Comparison of ENCODE assay signal across 1 cellular context in the genomic region with DNA sequence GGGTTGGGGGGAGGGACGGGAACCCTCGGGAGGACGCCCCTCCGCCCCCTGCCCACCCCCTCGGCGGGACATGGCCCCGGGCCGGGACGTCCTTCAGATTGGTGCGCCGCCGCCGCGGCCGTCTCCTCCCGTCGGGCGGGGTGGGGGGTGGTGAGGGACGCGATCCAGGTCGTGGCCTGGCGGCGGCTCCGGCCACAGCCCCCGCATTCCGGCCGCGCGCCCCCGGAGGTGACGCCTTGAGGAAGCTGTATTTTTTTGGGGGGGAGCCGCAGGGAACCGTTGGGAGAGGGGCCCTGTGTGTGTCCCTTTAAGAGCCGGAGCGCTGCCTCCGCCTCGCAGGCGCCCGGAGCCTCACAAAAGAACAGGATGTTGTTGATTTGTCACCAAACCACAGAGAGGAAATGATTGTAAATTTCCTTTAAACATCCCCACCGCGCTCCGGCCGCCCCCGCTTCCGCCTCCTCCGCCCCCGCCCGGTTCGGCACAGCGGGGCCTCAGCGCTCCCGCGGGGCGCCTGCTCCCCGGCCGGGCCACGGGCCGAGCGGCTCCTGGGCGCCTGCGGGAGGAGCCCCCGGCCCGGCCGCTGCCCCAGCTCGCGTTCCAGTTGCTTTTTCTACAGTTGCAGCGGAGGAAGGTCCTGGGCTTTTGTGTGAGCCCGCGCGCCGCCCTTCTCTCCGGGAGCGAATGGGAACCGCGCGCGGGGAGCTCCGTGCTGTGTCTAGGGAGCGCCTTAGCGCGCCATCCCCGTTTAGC.
TF ChIP-seq lines count a peak whose summit lies in the region.

No MANE protein-coding gene starts in this region.

TF ChIP-seq in HepG2, 621 proteins besides CTCF, POLR2A, EP300 and RAD21 (continued from another document and continues in another):
- TF ChIP-seq ASH2L (IDR thresholded peaks at IDR 0.05; ENCODE audit: insufficient read length, low read depth, low read length) (peak; percentile 86), PPARG (CRISPR knock-in tag; conservative IDR thresholded peaks at IDR 0.05) (peak; percentile 59; the same call in 1 of the 2 replicates), CC2D1A (CRISPR knock-in tag; IDR thresholded peaks at IDR 0.05) (no peak), CBX5 (CRISPR knock-in tag; IDR thresholded peaks at IDR 0.05; ENCODE audit: borderline replicate concordance) (peak; percentile 18; the same call in 1 of the 2 replicates), NFKBIZ (CRISPR knock-in tag; IDR thresholded peaks at IDR 0.05) (peak; percentile 14; the same call in 1 of the 2 replicates), HOXD1 (CRISPR knock-in tag; IDR thresholded peaks at IDR 0.05) (peak; percentile 41; the same call in 1 of the 2 replicates), IKZF4 (CRISPR knock-in tag; IDR thresholded peaks at IDR 0.05; ENCODE audit: borderline replicate concordance, low read depth, not compliant biosample characterization) (peak; percentile 24), ZNF790 (CRISPR knock-in tag; IDR thresholded peaks at IDR 0.05; ENCODE audit: borderline replicate concordance) (no peak), ELF3 (CRISPR knock-in tag; IDR thresholded peaks at IDR 0.05) (peak; percentile 84), KLF15 (CRISPR knock-in tag; IDR thresholded peaks at IDR 0.05; ENCODE audit: borderline replicate concordance) (no peak), ZFP90 (CRISPR knock-in tag; IDR thresholded peaks at IDR 0.05; ENCODE audit: borderline replicate concordance) (no peak), ZNF331 (CRISPR knock-in tag; IDR thresholded peaks at IDR 0.05) (0 out of 2 replicates have a peak, but pooled peaks have one; percentile 10), HNRNPUL1 (IDR thresholded peaks at IDR 0.05; ENCODE audit: low read depth, low read length) (0 out of 2 replicates have a peak, but pooled peaks have one; percentile 15), ZSCAN25 (CRISPR knock-in tag; IDR thresholded peaks at IDR 0.05) (no peak), ZNF543 (CRISPR knock-in tag; IDR thresholded peaks at IDR 0.05) (0 out of 2 replicates have a peak, but pooled peaks have one; percentile 39), POLR2AphosphoS2 (IDR thresholded peaks at IDR 0.05; ENCODE audit: low read depth, low read length) (no peak), MAFF (IDR thresholded peaks at IDR 0.05; ENCODE audit: low read depth, low read length) (no peak), CREB1 (IDR thresholded peaks at IDR 0.05) (peak; percentile 37; the same call in 1 of the 2 replicates), CREB1 (CRISPR knock-in tag; IDR thresholded peaks at IDR 0.05) (peak; percentile 57; the same call in 1 of the 2 replicates), NBN (conservative IDR thresholded peaks at IDR 0.05) (no peak), PHF8 (CRISPR knock-in tag; IDR thresholded peaks at IDR 0.05) (peak; percentile 25; the same call in 1 of the 2 replicates), IRF2 (CRISPR knock-in tag; IDR thresholded peaks at IDR 0.05) (no peak), ZNF672 (CRISPR knock-in tag; IDR thresholded peaks at IDR 0.05) (no peak), ARNT2 (CRISPR knock-in tag; IDR thresholded peaks at IDR 0.05; ENCODE audit: low read depth) (0 out of 2 replicates have a peak, but pooled peaks have one; percentile 25), ARNTL (CRISPR knock-in tag; IDR thresholded peaks at IDR 0.05) (no peak; the same call in 1 of the 2 replicates), XBP1 (CRISPR knock-in tag; IDR thresholded peaks at IDR 0.05) (no peak), PRPF4 (IDR thresholded peaks at IDR 0.05; ENCODE audit: low read depth, low read length, poor library complexity, severe bottlenecking) (no peak), ZNF30 (CRISPR knock-in tag; IDR thresholded peaks at IDR 0.05) (no peak), YEATS2 (CRISPR knock-in tag; IDR thresholded peaks at IDR 0.05; ENCODE audit: borderline replicate concordance) (0 out of 2 replicates have a peak, but pooled peaks have one; percentile 21), MTA1 (CRISPR knock-in tag; IDR thresholded peaks at IDR 0.05; ENCODE audit: borderline replicate concordance) (peak; percentile 30; the same call in 1 of the 2 replicates), BCL6 (CRISPR knock-in tag; IDR thresholded peaks at IDR 0.05) (peak; percentile 56; the same call in 1 of the 2 replicates), FOXO1 (CRISPR knock-in tag; IDR thresholded peaks at IDR 0.05) (0 out of 2 replicates have a peak, but pooled peaks have one; percentile 38), CCDC6 (CRISPR knock-in tag; IDR thresholded peaks at IDR 0.05) (0 out of 2 replicates have a peak, but pooled peaks have one; percentile 23), ZNF441 (CRISPR knock-in tag; IDR thresholded peaks at IDR 0.05; ENCODE audit: borderline replicate concordance) (no peak), ATF7 (IDR thresholded peaks at IDR 0.05) (no peak), ATF7 (CRISPR knock-in tag; IDR thresholded peaks at IDR 0.05) (0 out of 2 replicates have a peak, but pooled peaks have one; percentile 14), GZF1 (CRISPR knock-in tag; IDR thresholded peaks at IDR 0.05) (no peak), ISL2 (CRISPR knock-in tag; IDR thresholded peaks at IDR 0.05) (peak; percentile 69), ELF4 (CRISPR knock-in tag; IDR thresholded peaks at IDR 0.05; ENCODE audit: borderline replicate concordance) (0 out of 2 replicates have a peak, but pooled peaks have one; percentile 32), ZNF607 (CRISPR knock-in tag; IDR thresholded peaks at IDR 0.05; ENCODE audit: borderline replicate concordance) (no peak; the same call in 1 of the 2 replicates), LCORL (IDR thresholded peaks at IDR 0.05) (no peak), LCORL (CRISPR knock-in tag; IDR thresholded peaks at IDR 0.05) (peak; percentile 87), CBFB (CRISPR knock-in tag; IDR thresholded peaks at IDR 0.05) (peak; percentile 77), TCF12 (IDR thresholded peaks at IDR 0.05) (no peak), TCF12 (CRISPR knock-in tag; IDR thresholded peaks at IDR 0.05) (0 out of 2 replicates have a peak, but pooled peaks have one; percentile 30), RFX5 (IDR thresholded peaks at IDR 0.05; ENCODE audit: low read depth, low read length) (no peak), KMT2A (CRISPR knock-in tag; IDR thresholded peaks at IDR 0.05) (peak; percentile 45; the same call in 1 of the 2 replicates), TSC22D2 (CRISPR knock-in tag; IDR thresholded peaks at IDR 0.05; ENCODE audit: borderline replicate concordance) (no peak), NFKB2 (CRISPR knock-in tag; IDR thresholded peaks at IDR 0.05; ENCODE audit: borderline replicate concordance) (peak; percentile 71; the same call in 1 of the 2 replicates), HOXA9 (CRISPR knock-in tag; IDR thresholded peaks at IDR 0.05; ENCODE audit: borderline replicate concordance) (no peak), NCOA2 (CRISPR knock-in tag; IDR thresholded peaks at IDR 0.05) (peak; percentile 81), STAG1 (CRISPR knock-in tag; IDR thresholded peaks at IDR 0.05) (peak; percentile 17), MED13 (CRISPR knock-in tag; IDR thresholded peaks at IDR 0.05) (peak; percentile 86), ZZZ3 (CRISPR knock-in tag; IDR thresholded peaks at IDR 0.05; ENCODE audit: borderline replicate concordance) (no peak), ZNF234 (CRISPR knock-in tag; conservative IDR thresholded peaks at IDR 0.05) (no peak), TMF1 (CRISPR knock-in tag; IDR thresholded peaks at IDR 0.05; ENCODE audit: low read depth) (peak; percentile 48; the same call in 1 of the 2 replicates), ZNF382 (CRISPR knock-in tag; IDR thresholded peaks at IDR 0.05; ENCODE audit: borderline replicate concordance) (no peak)
- TF ChIP-seq, protein P1, sequence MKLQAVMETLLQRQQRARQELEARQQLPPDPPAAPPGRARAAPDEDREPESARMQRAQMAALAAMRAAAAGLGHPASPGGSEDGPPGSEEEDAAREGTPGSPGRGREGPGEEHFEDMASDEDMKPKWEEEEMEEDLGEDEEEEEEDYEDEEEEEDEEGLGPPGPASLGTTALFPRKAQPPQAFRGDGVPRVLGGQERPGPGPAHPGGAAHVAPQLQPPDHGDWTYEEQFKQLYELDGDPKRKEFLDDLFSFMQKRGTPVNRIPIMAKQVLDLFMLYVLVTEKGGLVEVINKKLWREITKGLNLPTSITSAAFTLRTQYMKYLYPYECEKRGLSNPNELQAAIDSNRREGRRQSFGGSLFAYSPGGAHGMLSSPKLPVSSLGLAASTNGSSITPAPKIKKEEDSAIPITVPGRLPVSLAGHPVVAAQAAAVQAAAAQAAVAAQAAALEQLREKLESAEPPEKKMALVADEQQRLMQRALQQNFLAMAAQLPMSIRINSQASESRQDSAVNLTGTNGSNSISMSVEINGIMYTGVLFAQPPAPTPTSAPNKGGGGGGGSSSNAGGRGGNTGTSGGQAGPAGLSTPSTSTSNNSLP (IDR thresholded peaks at IDR 0.05; ENCODE audit: low read depth, low read length), result no peak
- TF ChIP-seq, protein P2, sequence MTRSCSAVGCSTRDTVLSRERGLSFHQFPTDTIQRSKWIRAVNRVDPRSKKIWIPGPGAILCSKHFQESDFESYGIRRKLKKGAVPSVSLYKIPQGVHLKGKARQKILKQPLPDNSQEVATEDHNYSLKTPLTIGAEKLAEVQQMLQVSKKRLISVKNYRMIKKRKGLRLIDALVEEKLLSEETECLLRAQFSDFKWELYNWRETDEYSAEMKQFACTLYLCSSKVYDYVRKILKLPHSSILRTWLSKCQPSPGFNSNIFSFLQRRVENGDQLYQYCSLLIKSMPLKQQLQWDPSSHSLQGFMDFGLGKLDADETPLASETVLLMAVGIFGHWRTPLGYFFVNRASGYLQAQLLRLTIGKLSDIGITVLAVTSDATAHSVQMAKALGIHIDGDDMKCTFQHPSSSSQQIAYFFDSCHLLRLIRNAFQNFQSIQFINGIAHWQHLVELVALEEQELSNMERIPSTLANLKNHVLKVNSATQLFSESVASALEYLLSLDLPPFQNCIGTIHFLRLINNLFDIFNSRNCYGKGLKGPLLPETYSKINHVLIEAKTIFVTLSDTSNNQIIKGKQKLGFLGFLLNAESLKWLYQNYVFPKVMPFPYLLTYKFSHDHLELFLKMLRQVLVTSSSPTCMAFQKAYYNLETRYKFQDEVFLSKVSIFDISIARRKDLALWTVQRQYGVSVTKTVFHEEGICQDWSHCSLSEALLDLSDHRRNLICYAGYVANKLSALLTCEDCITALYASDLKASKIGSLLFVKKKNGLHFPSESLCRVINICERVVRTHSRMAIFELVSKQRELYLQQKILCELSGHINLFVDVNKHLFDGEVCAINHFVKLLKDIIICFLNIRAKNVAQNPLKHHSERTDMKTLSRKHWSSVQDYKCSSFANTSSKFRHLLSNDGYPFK (CRISPR knock-in tag; IDR thresholded peaks at IDR 0.05; ENCODE audit: borderline replicate concordance), result 0 out of 2 replicates have a peak, but pooled peaks have one; percentile 25
- TF ChIP-seq, protein P3, sequence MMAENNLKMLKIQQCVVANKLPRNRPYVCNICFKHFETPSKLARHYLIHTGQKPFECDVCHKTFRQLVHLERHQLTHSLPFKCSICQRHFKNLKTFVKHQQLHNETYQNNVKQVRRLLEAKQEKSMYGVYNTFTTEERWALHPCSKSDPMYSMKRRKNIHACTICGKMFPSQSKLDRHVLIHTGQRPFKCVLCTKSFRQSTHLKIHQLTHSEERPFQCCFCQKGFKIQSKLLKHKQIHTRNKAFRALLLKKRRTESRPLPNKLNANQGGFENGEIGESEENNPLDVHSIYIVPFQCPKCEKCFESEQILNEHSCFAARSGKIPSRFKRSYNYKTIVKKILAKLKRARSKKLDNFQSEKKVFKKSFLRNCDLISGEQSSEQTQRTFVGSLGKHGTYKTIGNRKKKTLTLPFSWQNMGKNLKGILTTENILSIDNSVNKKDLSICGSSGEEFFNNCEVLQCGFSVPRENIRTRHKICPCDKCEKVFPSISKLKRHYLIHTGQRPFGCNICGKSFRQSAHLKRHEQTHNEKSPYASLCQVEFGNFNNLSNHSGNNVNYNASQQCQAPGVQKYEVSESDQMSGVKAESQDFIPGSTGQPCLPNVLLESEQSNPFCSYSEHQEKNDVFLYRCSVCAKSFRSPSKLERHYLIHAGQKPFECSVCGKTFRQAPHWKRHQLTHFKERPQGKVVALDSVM (CRISPR knock-in tag; IDR thresholded peaks at IDR 0.05), result peak; percentile 9; the same call in 1 of the 2 replicates
- TF ChIP-seq, protein P4, sequence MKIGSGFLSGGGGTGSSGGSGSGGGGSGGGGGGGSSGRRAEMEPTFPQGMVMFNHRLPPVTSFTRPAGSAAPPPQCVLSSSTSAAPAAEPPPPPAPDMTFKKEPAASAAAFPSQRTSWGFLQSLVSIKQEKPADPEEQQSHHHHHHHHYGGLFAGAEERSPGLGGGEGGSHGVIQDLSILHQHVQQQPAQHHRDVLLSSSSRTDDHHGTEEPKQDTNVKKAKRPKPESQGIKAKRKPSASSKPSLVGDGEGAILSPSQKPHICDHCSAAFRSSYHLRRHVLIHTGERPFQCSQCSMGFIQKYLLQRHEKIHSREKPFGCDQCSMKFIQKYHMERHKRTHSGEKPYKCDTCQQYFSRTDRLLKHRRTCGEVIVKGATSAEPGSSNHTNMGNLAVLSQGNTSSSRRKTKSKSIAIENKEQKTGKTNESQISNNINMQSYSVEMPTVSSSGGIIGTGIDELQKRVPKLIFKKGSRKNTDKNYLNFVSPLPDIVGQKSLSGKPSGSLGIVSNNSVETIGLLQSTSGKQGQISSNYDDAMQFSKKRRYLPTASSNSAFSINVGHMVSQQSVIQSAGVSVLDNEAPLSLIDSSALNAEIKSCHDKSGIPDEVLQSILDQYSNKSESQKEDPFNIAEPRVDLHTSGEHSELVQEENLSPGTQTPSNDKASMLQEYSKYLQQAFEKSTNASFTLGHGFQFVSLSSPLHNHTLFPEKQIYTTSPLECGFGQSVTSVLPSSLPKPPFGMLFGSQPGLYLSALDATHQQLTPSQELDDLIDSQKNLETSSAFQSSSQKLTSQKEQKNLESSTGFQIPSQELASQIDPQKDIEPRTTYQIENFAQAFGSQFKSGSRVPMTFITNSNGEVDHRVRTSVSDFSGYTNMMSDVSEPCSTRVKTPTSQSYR (CRISPR knock-in tag; IDR thresholded peaks at IDR 0.05; ENCODE audit: borderline replicate concordance), result peak; percentile 86; the same call in 1 of the 2 replicates
- TF ChIP-seq, protein P5, sequence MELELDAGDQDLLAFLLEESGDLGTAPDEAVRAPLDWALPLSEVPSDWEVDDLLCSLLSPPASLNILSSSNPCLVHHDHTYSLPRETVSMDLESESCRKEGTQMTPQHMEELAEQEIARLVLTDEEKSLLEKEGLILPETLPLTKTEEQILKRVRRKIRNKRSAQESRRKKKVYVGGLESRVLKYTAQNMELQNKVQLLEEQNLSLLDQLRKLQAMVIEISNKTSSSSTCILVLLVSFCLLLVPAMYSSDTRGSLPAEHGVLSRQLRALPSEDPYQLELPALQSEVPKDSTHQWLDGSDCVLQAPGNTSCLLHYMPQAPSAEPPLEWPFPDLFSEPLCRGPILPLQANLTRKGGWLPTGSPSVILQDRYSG (CRISPR knock-in tag; IDR thresholded peaks at IDR 0.05), result no peak
- TF ChIP-seq, protein P6, sequence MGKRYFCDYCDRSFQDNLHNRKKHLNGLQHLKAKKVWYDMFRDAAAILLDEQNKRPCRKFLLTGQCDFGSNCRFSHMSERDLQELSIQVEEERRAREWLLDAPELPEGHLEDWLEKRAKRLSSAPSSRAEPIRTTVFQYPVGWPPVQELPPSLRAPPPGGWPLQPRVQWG (CRISPR knock-in tag; IDR thresholded peaks at IDR 0.05; ENCODE audit: borderline replicate concordance, low read depth), result no peak
- TF ChIP-seq, protein P7, sequence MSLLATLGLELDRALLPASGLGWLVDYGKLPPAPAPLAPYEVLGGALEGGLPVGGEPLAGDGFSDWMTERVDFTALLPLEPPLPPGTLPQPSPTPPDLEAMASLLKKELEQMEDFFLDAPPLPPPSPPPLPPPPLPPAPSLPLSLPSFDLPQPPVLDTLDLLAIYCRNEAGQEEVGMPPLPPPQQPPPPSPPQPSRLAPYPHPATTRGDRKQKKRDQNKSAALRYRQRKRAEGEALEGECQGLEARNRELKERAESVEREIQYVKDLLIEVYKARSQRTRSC (CRISPR knock-in tag; IDR thresholded peaks at IDR 0.05; ENCODE audit: low read depth), result no peak
